ENCODE assay signal across 23 cellular contexts in genomic region chr15:87778358-87778757, GRCh38.
"Had no signal": no experiment of that assay in that cellular context is flagged by ENCODE, and none has a peak within 500 bp of the region (broad histone marks: within the 10 kb centered on the region; RNA-seq: fewer than 3 reads in every experiment).

No MANE protein-coding gene starts in this region.

- H3K9me3 ChIP-seq: MG63, SK-N-SH had no signal

- H3K4me3 ChIP-seq: MG63 had no signal

- DNase-seq: IMR-90; Karpas-422; KG1; MG63; NCI-H1092; NCI-H1105 treated with DMSO at 0.1 percent for 48 hours; NCI-H1417 treated with DMSO at 0.1 percent for 48 hours; NCI-H146; NCI-H1694 treated with DMSO at 0.1 percent for 48 hours; NCI-H1930; NCI-H2081; NCI-H2107; NCI-H2227 treated with DMSO at 0.1 percent for 48 hours; NCI-H524; NCI-H69; NCI-H774; NK-92 treated with Interleukin-12 subunit alpha and Interleukin-12 subunit beta, amount 100 ng/mL, for 24 hours; PC-3; SHP77; SK-N-SH had no signal

- H3K27ac ChIP-seq: RWPE1 had no signal

- ATAC-seq: HepG2, Panc1, PC-3 had no signal

- H3K36me3 ChIP-seq: MG63 had no signal

- H3K4me2 ChIP-seq: SK-N-SH had no signal

- FAIRE-seq: HepG2 had no signal

- H3K27me3 ChIP-seq: MG63 had no signal

- H3K9ac ChIP-seq: SK-N-SH had no signal
